8 cellular contexts compared by ENCODE assay signal in the genomic region with DNA sequence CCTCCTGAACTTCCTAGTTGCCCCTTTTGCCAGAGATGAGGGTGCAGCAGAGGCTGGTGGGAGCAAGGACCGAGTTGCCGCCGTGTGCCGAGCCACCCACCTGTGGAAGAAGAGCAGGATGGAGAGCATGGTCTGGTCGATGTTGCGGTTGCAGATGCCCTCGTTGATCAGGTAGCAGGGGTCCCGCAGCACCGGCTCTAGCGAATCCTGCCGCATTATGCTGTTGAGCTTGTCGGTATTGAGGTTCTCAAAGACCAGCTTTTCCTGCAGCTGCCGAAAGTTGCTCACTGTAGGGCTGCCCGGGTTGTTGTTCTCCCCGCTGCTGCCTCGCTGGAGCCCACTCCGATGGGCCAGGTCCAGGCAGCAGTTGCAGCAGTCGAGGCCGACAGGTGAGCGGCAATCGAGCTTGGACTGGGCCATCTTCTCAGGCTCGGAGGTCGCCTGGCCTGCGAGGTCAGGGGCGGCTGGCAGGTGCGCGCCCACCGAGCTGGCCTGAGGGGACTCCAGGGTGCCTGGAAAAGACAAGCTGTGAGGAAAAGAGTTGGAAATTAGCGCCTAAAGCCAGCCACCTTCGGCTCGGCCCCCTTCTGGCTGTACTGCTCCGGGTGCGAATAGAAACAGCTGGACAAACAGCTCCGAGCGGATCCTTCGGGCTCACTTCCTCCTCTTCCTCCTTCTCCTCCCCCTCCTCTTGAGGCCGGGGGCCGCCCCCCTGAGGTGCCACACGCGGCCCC. TPM values are rescaled to one million over a fixed set of nuclear protein-coding genes. Genes with fewer than 3 reads are reported as not detected.
DNase-seq lines count a peak whose midpoint lies in the region; ATAC-seq, FAIRE-seq and TF ChIP-seq lines count a peak whose summit lies in the region.

No MANE protein-coding gene starts in this region.

- H3K18ac ChIP-seq in H1 (ENCODE audit: extremely low read depth, low read length) = no peak overlapping the region; the same call in 1 of the 2 replicates

- no peak for DNase-seq in BJ (ENCODE audit: low read depth)
- peak in 1 of 2 experiments; percentile 47 for DNase-seq in H1 (ENCODE audit: low read depth in 1 of 2, low spot score in 2 of 2)
- no peak for DNase-seq in neural crest cell (ENCODE audit: low read depth, low spot score)
- DNase-seq in NCI-H2107 (lab: John Stamatoyannopoulos, UW) = no peak
- no peak for DNase-seq in ureter (ENCODE audit: low spot score)
- no peak for DNase-seq in NCI-H2029 (lab: John Stamatoyannopoulos, UW)

- no peak overlapping the region for H2BK5ac ChIP-seq in H1 (ENCODE audit: low read depth, low read length)

- TF ChIP-seq POLR2A in H1 (IDR thresholded peaks at IDR 0.05; ENCODE audit: control extremely low read depth in 1 of 2, low read depth in 2 of 2, low read length in 2 of 2) = no peak

- no peak overlapping the region for H4K91ac ChIP-seq in H1 (replicated peaks; ENCODE audit: insufficient read length, low read length)

- H3K4me2 ChIP-seq in OCI-LY1 (ENCODE audit: low read length) (peak overlapping the region; percentile 44), H1 (ENCODE audit: insufficient read depth in 1 of 2, low read depth in 2 of 2, low read length in 2 of 2) (peak overlapping the region; percentile 89 to 94)

- H3F3A ChIP-seq in OCI-LY1 (ENCODE audit: insufficient read depth, low read length) = no peaks in the 10 kb centered on the region

- peak; percentile 25 for ATAC-seq in GM21723 (IDR thresholded peaks at IDR 0.05; ENCODE audit: unreplicated experiment)

- CTCF ChIA-PET in BJ (lab: Yijun Ruan, JAX) = interaction anchor here (0.6 to 5.3 kb wide), 9 partner anchors 26 to 238 kb away, joined by 3 to 56 read pairs (median 4); a partner anchor contains a TSS
- CTCF ChIA-PET in H1 (lab: Charles Lee; ENCODE audit: partially characterized antibody) = interaction anchor here (0.6 to 10.8 kb wide), 17 partner anchors 17 to 710 kb away, joined by 3 to 209 read pairs (median 5); no protein-coding TSS in a partner anchor

- TF ChIP-seq EP300 in H1 (IDR thresholded peaks at IDR 0.05; ENCODE audit: borderline replicate concordance in 1 of 2, low read depth in 2 of 2, low read length in 2 of 2) = no peak

- H4K5ac ChIP-seq in H1 (ENCODE audit: insufficient read length, low read depth, low read length) = no peak overlapping the region

- no peaks in the 10 kb centered on the region for H3K9me2 ChIP-seq in OCI-LY1 (ENCODE audit: low read depth, low read length)

- peak overlapping the region; percentile 17; the same call in 1 of the 2 replicates for H2BK12ac ChIP-seq in H1 (ENCODE audit: low read depth, low read length)

- H3K9me3 Mint-ChIP-seq in neural crest cell = no peaks in the 10 kb centered on the region

- H2AFZ ChIP-seq in OCI-LY1 (ENCODE audit: low read length) (no peak overlapping the region), H1 (ENCODE audit: low read length) (no peak overlapping the region)

- peaks cover 4% of the 10 kb centered on the region; the same call in 1 of the 2 replicates for H3K23me2 ChIP-seq in H1 (ENCODE audit: low read depth, low read length)

- no peak for FAIRE-seq in H1 (lab: Jason Lieb, UNC)

- no peaks in the 10 kb centered on the region for H3K36me3 ChIP-seq in BJ (ENCODE audit: control insufficient read depth, insufficient read depth, low read length)
- no peaks in the 10 kb centered on the region for H3K36me3 ChIP-seq in OCI-LY1 (ENCODE audit: insufficient read depth, low read length)
- H3K36me3 ChIP-seq in H1 (ENCODE audit: control insufficient read depth in 2 of 4, insufficient read depth in 4 of 4, low read length in 3 of 4) = no peaks in the 10 kb centered on the region

- WGBS in H1 (ENCODE audit: extremely low coverage in 1 of 2, insufficient coverage in 1 of 2, insufficient read length in 1 of 2, insufficient replicate concordance in 2 of 2, low coverage in 1 of 2, low lambda C conversion rate in 2 of 2, missing lambda C conversion rate in 1 of 2), 2 experiments = 4% methylated on average over 30 of the region's 40 CpGs; no CpG with 5 or more reads in 1 of the 2 experiments

- H3K4me1 ChIP-seq in OCI-LY1 (ENCODE audit: insufficient read depth, low read length, severe bottlenecking) (peaks cover 10% of the 10 kb centered on the region), H1 (replicated peaks in 1 of 4; ENCODE audit: control insufficient read depth in 3 of 4, insufficient read depth in 4 of 4, low read length in 3 of 4) (peaks cover 0 to 10% (median 8%) of the 10 kb centered on the region in 4 experiments)

- peak overlapping the region; percentile 51 for H3K4me3 Mint-ChIP-seq in neural crest cell

- H3K27ac Mint-ChIP-seq in neural crest cell (ENCODE audit: unreplicated experiment) = no peak overlapping the region

- TF ChIP-seq CTCF in BJ (IDR thresholded peaks at IDR 0.05; ENCODE audit: insufficient read depth, low read depth, low read length) (no peak), OCI-LY1 (IDR thresholded peaks at IDR 0.05; ENCODE audit: low read length) (no peak), H1 (IDR thresholded peaks at IDR 0.05; ENCODE audit: control extremely low read depth in 1 of 3, insufficient read depth in 1 of 3, low read depth in 1 of 3, low read length in 3 of 3) (no peak), neural crest cell (conservative IDR thresholded peaks at IDR 0.05) (peak; percentile 6)

- POLR2A ChIA-PET in BJ (lab: Charles Lee) = no interaction called here
- POLR2A ChIA-PET in H1 (lab: Charles Lee; ENCODE audit: partially characterized antibody) = interaction anchor here (0.6 to 3.1 kb wide), 5 partner anchors 25 to 147 kb away, joined by 3 to 21 read pairs (median 4); a partner anchor contains a TSS

- H3K4me3 ChIP-seq in BJ (ENCODE audit: low read depth, low read length) (peak overlapping the region; percentile 42), OCI-LY1 (ENCODE audit: low read depth, low read length, poor library complexity, severe bottlenecking) (peak overlapping the region; percentile 32), H1 (ENCODE audit: extremely low read depth in 1 of 4, insufficient read depth in 2 of 4, low read depth in 3 of 4, low read length in 4 of 4) (peak overlapping the region; percentile 26 to 62 (median 41))

- H3K23ac ChIP-seq in H1 (ENCODE audit: insufficient read length) = no peak overlapping the region

- no peak for TF ChIP-seq RAD21 in H1 (IDR thresholded peaks at IDR 0.05 in 1 of 2, conservative IDR thresholded peaks at IDR 0.05 in 1 of 2; ENCODE audit: low read depth in 2 of 2, low read length in 2 of 2)

- H3K9ac ChIP-seq in OCI-LY1 (ENCODE audit: low read length) = no peak overlapping the region
- H3K9ac ChIP-seq in H1 (replicated peaks in 1 of 4; ENCODE audit: extremely low read depth in 1 of 4, low read depth in 3 of 4, low read length in 3 of 4) = peak overlapping the region in 1 of 4 experiments; percentile 39; a peak in 1 of 7 replicates

- H3K9me3 ChIP-seq in OCI-LY1 (ENCODE audit: low read length) (no peaks in the 10 kb centered on the region), H1 (ENCODE audit: insufficient read depth in 2 of 2, low read depth in 1 of 2, low read length in 1 of 2) (no peaks in the 10 kb centered on the region)

- peaks cover 12% of the 10 kb centered on the region for H3K4me1 Mint-ChIP-seq in neural crest cell

- no peak overlapping the region for H3K14ac ChIP-seq in H1 (ENCODE audit: insufficient read length)

- peaks cover 4% of the 10 kb centered on the region; the same call in 1 of the 2 replicates for H3K27me3 ChIP-seq in BJ (ENCODE audit: control insufficient read depth, insufficient read depth, low read length)
- H3K27me3 ChIP-seq in OCI-LY1 (ENCODE audit: insufficient read depth, low read length) = no peaks in the 10 kb centered on the region
- peaks cover 20 to 39% (median 32%) of the 10 kb centered on the region in 4 experiments for H3K27me3 ChIP-seq in H1 (replicated peaks in 1 of 4; ENCODE audit: control insufficient read depth in 3 of 4, extremely low read depth in 1 of 4, insufficient read depth in 3 of 4, low read length in 3 of 4)

- H3K56ac ChIP-seq in H1 (replicated peaks; ENCODE audit: insufficient read length, low read depth, low read length) = no peak overlapping the region

- H3K4ac ChIP-seq in H1 (replicated peaks; ENCODE audit: insufficient read length, low read depth, low read length) = no peak overlapping the region

- H3K36me3 Mint-ChIP-seq in neural crest cell (ENCODE audit: low read depth) = no peaks in the 10 kb centered on the region

- H4K8ac ChIP-seq in H1 (ENCODE audit: extremely low read depth, insufficient read depth, low read length) = no peak overlapping the region

- H3K27me3 Mint-ChIP-seq in neural crest cell (ENCODE audit: low read depth) = peaks cover 51% of the 10 kb centered on the region

- H4K20me1 ChIP-seq in OCI-LY1 (ENCODE audit: insufficient read depth, low read length) = no peaks in the 10 kb centered on the region
- H4K20me1 ChIP-seq in H1 (replicated peaks in 1 of 2; ENCODE audit: control insufficient read depth in 1 of 2, insufficient read depth in 2 of 2, low read length in 2 of 2) = no peaks in the 10 kb centered on the region

- H3K27ac ChIP-seq in OCI-LY1 (ENCODE audit: low read depth, low read length, poor library complexity, severe bottlenecking) (no peak overlapping the region), H1 (ENCODE audit: low read depth, low read length) (no peak overlapping the region)

- no peak overlapping the region for H2BK120ac ChIP-seq in H1 (replicated peaks; ENCODE audit: low read depth, low read length)

- no peaks in the 10 kb centered on the region for H3K79me1 ChIP-seq in H1 (ENCODE audit: low read depth, low read length)

- no peak overlapping the region for H2BK15ac ChIP-seq in H1 (ENCODE audit: low read length)

- H2BK20ac ChIP-seq in H1 (ENCODE audit: low read length) = no peak overlapping the region

- H2AK5ac ChIP-seq in H1 (ENCODE audit: low read depth, low read length) = no peak overlapping the region

- H3K79me2 ChIP-seq in OCI-LY1 (ENCODE audit: insufficient read depth, low read length) = no peaks in the 10 kb centered on the region
- H3K79me2 ChIP-seq in H1 (ENCODE audit: control insufficient read depth in 1 of 2, insufficient read depth in 2 of 2, low read length in 2 of 2) = no peaks in the 10 kb centered on the region

RNA-seq across cellular contexts. Expression of a gene that starts 0.4 kb away (rescaled TPM):
- 34.7 and 39.9 TPM in 2 replicates for polyA plus RNA-seq in BJ (2011; rRNA removed)
- polyA minus RNA-seq in BJ (2011; rRNA and poly(A)+ RNA removed) = 14.6 and 16.6 TPM in 2 replicates
- 7.6 TPM in 2 replicates for total RNA-seq in H1 (2021; fragmentation: NEBNext Ultra II Directional; extraction: Animal tissue kit (Norgen Biotek cat#: 25700))
- polyA plus RNA-seq in H1 (2011; rRNA removed) = 12.9 and 19.1 TPM in 2 replicates
- polyA plus RNA-seq in H1 (2011; cell fraction: cytosol; rRNA removed) = 24.8 TPM
- polyA plus RNA-seq in H1 (2011; cell fraction: nucleus; rRNA removed) = 38.1 TPM
- 7.3 to 10.6 TPM (median 8.5 TPM) in 4 replicates for polyA plus RNA-seq in H1 (2012, experiment 1 of 2)
- 4.2 TPM for polyA plus RNA-seq in H1 (2012, experiment 2 of 2)
- polyA plus RNA-seq in H1 (2013, experiment 1 of 2) = 7.2 TPM
- 7.5 TPM for polyA plus RNA-seq in H1 (2013, experiment 2 of 2)
- polyA minus RNA-seq in H1 (2011; rRNA and poly(A)+ RNA removed) = 8.6 and 11.4 TPM in 2 replicates
- 11.3 TPM for polyA minus RNA-seq in H1 (2011; cell fraction: cytosol; rRNA and poly(A)+ RNA removed)
- polyA minus RNA-seq in H1 (2011; cell fraction: nucleus; rRNA and poly(A)+ RNA removed) = 26.9 TPM
- 22.3 and 23.2 TPM in 2 replicates for total RNA-seq in neural crest cell
- 240 TPM for total RNA-seq in ureter

RNA-seq across cellular contexts. Expression of a gene that starts 2.4 kb away (rescaled TPM):
- not detected in 2 replicates for polyA plus RNA-seq in BJ (2011; rRNA removed)
- polyA minus RNA-seq in BJ (2011; rRNA and poly(A)+ RNA removed) = not detected in 2 replicates
- not detected in 2 replicates for total RNA-seq in H1 (2021; fragmentation: NEBNext Ultra II Directional; extraction: Animal tissue kit (Norgen Biotek cat#: 25700))
- not detected in 2 replicates for polyA plus RNA-seq in H1 (2011; rRNA removed)
- polyA plus RNA-seq in H1 (2011; cell fraction: cytosol; rRNA removed) = not detected
- polyA plus RNA-seq in H1 (2011; cell fraction: nucleus; rRNA removed) = not detected
- not detected in 4 replicates for polyA plus RNA-seq in H1 (2012, experiment 1 of 2)
- polyA plus RNA-seq in H1 (2012, experiment 2 of 2) = not detected
- polyA plus RNA-seq in H1 (2013, experiment 1 of 2) = not detected
- polyA plus RNA-seq in H1 (2013, experiment 2 of 2) = not detected
- polyA minus RNA-seq in H1 (2011; rRNA and poly(A)+ RNA removed) = not detected in 2 replicates
- polyA minus RNA-seq in H1 (2011; cell fraction: cytosol; rRNA and poly(A)+ RNA removed) = not detected
- not detected for polyA minus RNA-seq in H1 (2011; cell fraction: nucleus; rRNA and poly(A)+ RNA removed)
- total RNA-seq in neural crest cell = not detected in 2 replicates
- not detected for total RNA-seq in ureter

RNA-seq across cellular contexts. Expression of a gene that starts 50.5 kb away (rescaled TPM):
- polyA plus RNA-seq in BJ (2011; rRNA removed) = 12.4 and 12.8 TPM in 2 replicates
- polyA minus RNA-seq in BJ (2011; rRNA and poly(A)+ RNA removed) = 60.1 and 96.1 TPM in 2 replicates
- 1.6 and 1.7 TPM in 2 replicates for total RNA-seq in H1 (2021; fragmentation: NEBNext Ultra II Directional; extraction: Animal tissue kit (Norgen Biotek cat#: 25700))
- 0.98 and 1.3 TPM in 2 replicates for polyA plus RNA-seq in H1 (2011; rRNA removed)
- 0.90 TPM for polyA plus RNA-seq in H1 (2011; cell fraction: cytosol; rRNA removed)
- polyA plus RNA-seq in H1 (2011; cell fraction: nucleus; rRNA removed) = 1.5 TPM
- polyA plus RNA-seq in H1 (2012, experiment 1 of 2) = 0.66 to 1.5 TPM (median 1.0 TPM) in 4 replicates
- polyA plus RNA-seq in H1 (2012, experiment 2 of 2) = 0.25 TPM
- polyA plus RNA-seq in H1 (2013, experiment 1 of 2) = 0.59 TPM
- 0.53 TPM for polyA plus RNA-seq in H1 (2013, experiment 2 of 2)
- polyA minus RNA-seq in H1 (2011; rRNA and poly(A)+ RNA removed) = 5.5 and 9.0 TPM in 2 replicates
- polyA minus RNA-seq in H1 (2011; cell fraction: cytosol; rRNA and poly(A)+ RNA removed) = 2.6 TPM
- polyA minus RNA-seq in H1 (2011; cell fraction: nucleus; rRNA and poly(A)+ RNA removed) = 5.0 TPM
- 5.1 and 5.5 TPM in 2 replicates for total RNA-seq in neural crest cell
- 29.9 TPM for total RNA-seq in ureter
